In the genomic region with DNA sequence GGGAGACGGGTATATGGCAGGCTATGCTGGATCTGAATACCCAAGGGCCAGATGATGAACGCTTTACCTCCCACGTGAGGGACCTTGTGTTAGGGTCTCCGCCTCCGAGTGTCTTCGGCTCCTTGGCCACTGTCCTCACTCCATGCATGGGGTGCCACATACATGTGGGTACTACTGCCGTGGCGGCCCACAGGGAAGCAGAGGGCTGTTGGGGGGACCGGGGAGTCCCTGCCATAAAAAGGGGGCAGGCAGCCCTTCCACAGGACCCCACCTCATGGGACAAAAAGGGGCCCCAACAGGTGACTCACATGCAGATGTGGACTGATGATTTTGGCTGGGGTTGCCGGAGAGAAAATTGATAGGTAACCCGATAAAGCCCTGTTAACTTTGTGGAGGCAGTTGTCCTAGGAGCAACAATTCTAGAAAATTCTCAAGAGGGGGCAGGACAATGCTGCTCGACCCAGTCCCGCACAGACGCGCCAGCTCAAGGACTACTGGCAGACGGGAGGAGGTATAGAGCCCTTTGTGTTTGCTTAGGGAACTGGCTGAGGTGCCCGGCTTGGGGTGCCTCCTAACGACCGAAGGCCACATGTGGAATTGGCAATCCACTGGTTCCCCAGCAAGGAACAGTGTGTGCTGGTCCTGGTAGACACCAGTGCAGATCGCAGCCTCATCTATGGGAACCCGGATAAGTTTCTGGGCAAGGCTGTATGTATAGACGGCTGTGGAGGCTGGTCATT, we compare ENCODE assay signal across 30 cellular contexts.
"Had no signal": no experiment of that assay in that cellular context is flagged by ENCODE, and none has a peak within 500 bp of the region (broad histone marks: within the 10 kb centered on the region; RNA-seq: fewer than 3 reads in every experiment).

No MANE protein-coding gene starts in this region.

- H3K4me3 Mint-ChIP-seq: naive B cell; naive thymus-derived CD8-positive, alpha-beta T cell; natural killer cell treated with Interleukin-12 subunit alpha and Interleukin-12 subunit beta and Interleukin-15 and Interleukin-18, amount 100 ng/mL, for 72 hours; nephron progenitor cell; neural crest cell; stimulated activated naive B cell treated with anti-CD40 and anti-IgM and Interleukin-4, amounts not matched to agents 10 μg/mL and 1 μg/mL and 100 μg/mL, for 72 hours; stimulated activated naive CD8-positive, alpha-beta T cell treated with anti-CD3 and anti-CD28 coated beads, Interleukin-15, Interleukin-2, amounts not matched to agents 100 ng/mL and 50 ng/mL, for 24 hours had no signal

- H3K36me3 ChIP-seq: neutrophil, pancreas, prostate gland, right lobe of liver, spleen, stomach, thoracic aorta, thyroid gland, tibial nerve, upper lobe of left lung, uterus had no signal

- H3K27me3 ChIP-seq: neutrophil, pancreas, right lobe of liver, spleen, stomach, thyroid gland, tibial nerve, upper lobe of left lung, uterus had no signal

- H3K9me3 ChIP-seq: pancreas, prostate gland, right lobe of liver, thoracic aorta, thyroid gland, uterus had no signal

- DNase-seq: naive B cell; naive thymus-derived CD8-positive, alpha-beta T cell; nephron progenitor cell; nucleus accumbens; retina; right lobe of liver; spleen; stimulated activated CD4-positive, alpha-beta T cell treated with anti-CD3 and anti-CD28 coated beads, Interleukin-12 subunit alpha, Interleukin-12 subunit beta, amount 100 ng/mL, for 4 hours; stimulated activated CD4-positive, alpha-beta T cell treated with anti-CD3 and anti-CD28 coated beads, Interleukin-1b, Interleukin-23, amount 100 ng/mL, for 48 hours; stimulated activated CD4-positive, alpha-beta T cell treated with anti-CD3 and anti-CD28 coated beads, Interleukin-4, amount 100 ng/mL, for 1 hour; stimulated activated CD4-positive, alpha-beta T cell treated with anti-CD3 and anti-CD28 coated beads, Interleukin-4, amount 100 ng/mL, for 4 hours; stimulated activated CD8-positive, alpha-beta memory T cell treated with anti-CD3 and anti-CD28 coated beads, Interleukin-4, amount 100 ng/mL, for 48 hours; stimulated activated naive B cell treated with anti-CD40 and anti-IgM and Interleukin-4, amounts not matched to agents 10 μg/mL and 1 μg/mL and 100 μg/mL, for 72 hours; stimulated activated naive CD4-positive, alpha-beta T cell treated with Interleukin-2 at 50 U/mL for 16 hours; stomach; thyroid gland; trophoblast cell; uterus had no signal

- H3K27me3 Mint-ChIP-seq: naive B cell; naive thymus-derived CD8-positive, alpha-beta T cell; natural killer cell treated with Interleukin-12 subunit alpha and Interleukin-12 subunit beta and Interleukin-15 and Interleukin-18, amount 100 ng/mL, for 72 hours; stimulated activated naive B cell treated with anti-CD40 and anti-IgM and Interleukin-4, amounts not matched to agents 10 μg/mL and 1 μg/mL and 100 μg/mL, for 72 hours; stimulated activated naive CD8-positive, alpha-beta T cell treated with anti-CD3 and anti-CD28 coated beads, Interleukin-15, Interleukin-2, amounts not matched to agents 100 ng/mL and 50 ng/mL, for 24 hours had no signal

- H3K4me1 Mint-ChIP-seq: naive B cell; naive thymus-derived CD8-positive, alpha-beta T cell; nephron progenitor cell; stimulated activated naive B cell treated with anti-CD40 and anti-IgM and Interleukin-4, amounts not matched to agents 10 μg/mL and 1 μg/mL and 100 μg/mL, for 72 hours had no signal

- H3K4me3 ChIP-seq: pancreas, prostate gland, right lobe of liver, skin epidermis, smooth muscle cell, spleen, stomach, thoracic aorta, thyroid gland, tibial nerve, upper lobe of left lung, uterus had no signal

- ATAC-seq: naive thymus-derived CD8-positive, alpha-beta T cell; pancreas; right cardiac atrium; right lobe of liver; stimulated activated naive B cell treated with anti-CD40 and anti-IgM and Interleukin-4, amounts not matched to agents 10 μg/mL and 1 μg/mL and 100 μg/mL, for 72 hours had no signal

- H3K4me1 ChIP-seq: pancreas, prostate gland, right lobe of liver, spleen, stomach, thyroid gland, tibial nerve, upper lobe of left lung, uterus had no signal

- H3K27ac ChIP-seq: neutrophil, pancreas, prostate gland, right lobe of liver, skin epidermis, spleen, stomach, thoracic aorta, thyroid gland, tibial nerve, upper lobe of left lung, uterus had no signal

- H3K27ac Mint-ChIP-seq: naive B cell; naive thymus-derived CD8-positive, alpha-beta T cell; natural killer cell treated with Interleukin-12 subunit alpha and Interleukin-12 subunit beta and Interleukin-15 and Interleukin-18, amount 100 ng/mL, for 72 hours; stimulated activated naive B cell treated with anti-CD40 and anti-IgM and Interleukin-4, amounts not matched to agents 10 μg/mL and 1 μg/mL and 100 μg/mL, for 72 hours; stimulated activated naive CD8-positive, alpha-beta T cell treated with anti-CD3 and anti-CD28 coated beads, Interleukin-15, Interleukin-2, amounts not matched to agents 100 ng/mL and 50 ng/mL, for 24 hours had no signal

- H3K36me3 Mint-ChIP-seq: naive B cell; naive thymus-derived CD8-positive, alpha-beta T cell; natural killer cell treated with Interleukin-12 subunit alpha and Interleukin-12 subunit beta and Interleukin-15 and Interleukin-18, amount 100 ng/mL, for 72 hours; stimulated activated naive B cell treated with anti-CD40 and anti-IgM and Interleukin-4, amounts not matched to agents 10 μg/mL and 1 μg/mL and 100 μg/mL, for 72 hours had no signal

- H3K9me3 Mint-ChIP-seq: nephron progenitor cell had no signal
